In the genomic region with DNA sequence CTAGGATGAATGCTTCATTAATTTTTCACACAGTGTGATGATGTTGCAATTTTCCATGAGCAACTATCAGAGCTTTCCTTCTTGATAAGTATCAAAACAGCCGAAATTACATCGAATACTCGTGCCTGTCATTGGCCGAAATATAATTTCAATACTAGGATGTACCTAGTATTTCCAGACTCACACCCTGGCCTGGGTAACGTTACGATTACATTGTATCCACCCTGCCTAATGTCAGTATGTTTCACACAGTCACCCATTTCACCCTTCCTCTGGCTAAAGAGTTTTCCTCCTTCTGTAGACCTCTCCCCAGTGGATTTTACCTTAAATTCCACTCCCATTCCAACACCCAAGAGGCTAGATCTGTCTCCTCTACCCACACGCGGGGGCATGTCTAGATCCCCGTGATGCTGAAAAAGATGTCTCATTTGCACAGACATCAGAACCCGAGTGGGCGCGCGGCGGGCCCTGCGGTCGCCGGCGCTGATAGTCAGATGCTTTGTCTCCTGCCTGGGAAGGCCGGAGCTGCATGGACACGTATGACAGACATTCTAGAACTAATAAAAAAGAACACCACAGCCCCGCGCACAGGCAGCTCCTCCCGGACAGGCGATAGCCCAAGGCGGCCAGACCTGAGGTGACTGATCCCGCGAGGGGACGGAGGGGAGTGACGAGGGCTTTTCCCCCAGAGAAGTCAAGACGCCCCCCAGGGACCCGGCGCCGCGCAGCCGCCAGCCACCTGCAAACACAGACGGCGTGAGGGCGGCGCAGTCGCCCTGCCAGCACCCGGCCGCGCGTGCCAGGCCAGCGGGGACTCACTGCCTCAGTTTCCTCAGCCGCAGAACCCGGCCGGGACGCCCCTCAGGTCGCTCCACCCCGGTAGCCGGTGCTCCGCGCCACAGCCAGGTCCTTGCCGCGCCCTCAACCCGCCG, we compare ENCODE assay signal across 8 cellular contexts. TPM values are rescaled to one million over a fixed set of nuclear protein-coding genes. Genes with fewer than 3 reads are reported as not detected.
DNase-seq lines count a peak whose midpoint lies in the region; ATAC-seq and TF ChIP-seq lines count a peak whose summit lies in the region.

No MANE protein-coding gene starts in this region.

- H3K36me3 ChIP-seq in Peyer's patch = no peaks in the 10 kb centered on the region
- no peaks in the 10 kb centered on the region for H3K36me3 ChIP-seq in ovary
- H3K36me3 ChIP-seq in thymus (ENCODE audit: control insufficient read depth, insufficient read depth) = no peaks in the 10 kb centered on the region

- H3K4me1 ChIP-seq in Peyer's patch (peaks cover 0 to 7% (median 3%) of the 10 kb centered on the region in 4 donors), ovary (ENCODE audit: insufficient read depth) (peaks cover 2% of the 10 kb centered on the region), thymus (ENCODE audit: control insufficient read depth, insufficient read depth, low read length) (no peaks in the 10 kb centered on the region)

- peak; percentile 17 for DNase-seq in AG10803 (ENCODE audit: low read depth)
- DNase-seq in Peyer's patch = peak; percentile 33 to 70 (median 64)
- peak; percentile 70 for DNase-seq in activated naive CD4-positive, alpha-beta T cell treated with Interleukin-2 at 50 U/mL for 16 hours
- DNase-seq in glutamatergic neuron = peak; percentile 81
- DNase-seq in ovary = peak in 3 of 5 donors; percentile 15 to 56 (median 27)

- peak overlapping the region; percentile 82 to 91 (median 82) for H3K27ac ChIP-seq in Peyer's patch
- H3K27ac ChIP-seq in ovary = peak overlapping the region; percentile 50 to 68
- H3K27ac ChIP-seq in thymus (ENCODE audit: low read depth) = no peak overlapping the region

- H3K27me3 ChIP-seq in Peyer's patch (no peaks in the 10 kb centered on the region), ovary (no peaks in the 10 kb centered on the region), thymus (ENCODE audit: control insufficient read depth, insufficient read depth) (peaks cover 18% of the 10 kb centered on the region)

- H3K4me1 Mint-ChIP-seq in glutamatergic neuron (ENCODE audit: low read depth, unreplicated experiment) = peaks cover 19% of the 10 kb centered on the region

- H3K27me3 Mint-ChIP-seq in glutamatergic neuron (ENCODE audit: unreplicated experiment) = peaks cover 9% of the 10 kb centered on the region

- peaks cover 12% of the 10 kb centered on the region for H3K9me3 Mint-ChIP-seq in glutamatergic neuron (ENCODE audit: unreplicated experiment)

- peaks cover 4% of the 10 kb centered on the region for H3K36me3 Mint-ChIP-seq in glutamatergic neuron (ENCODE audit: unreplicated experiment)

- TF ChIP-seq CTCF in AG10803 (conservative IDR thresholded peaks at IDR 0.05; ENCODE audit: low read length) (no peak), Peyer's patch (IDR thresholded peaks at IDR 0.05) (no peak), glutamatergic neuron (IDR thresholded peaks at IDR 0.05; ENCODE audit: partially characterized antibody, unreplicated experiment) (no peak), ovary (IDR thresholded peaks at IDR 0.05) (no peak)

- WGBS in ovary, 3 donors = 2 to 3% (median 2%) methylated on average over 54 to 58 of the region's 58 CpGs
- WGBS in thymus = 6% methylated on average over 58 of the region's 58 CpGs

- TF ChIP-seq EP300 in ovary (IDR thresholded peaks at IDR 0.05) = no peak

- H3K9me3 ChIP-seq in Peyer's patch (no peaks in the 10 kb centered on the region), ovary (no peaks in the 10 kb centered on the region), thymus (ENCODE audit: control insufficient read depth) (no peaks in the 10 kb centered on the region)

- H3K27ac Mint-ChIP-seq in glutamatergic neuron (ENCODE audit: unreplicated experiment) = peak overlapping the region; percentile 100

- ATAC-seq in GM19324 (IDR thresholded peaks at IDR 0.05; ENCODE audit: low FRiP score, unreplicated experiment) (peak; percentile 29), HG03378 (IDR thresholded peaks at IDR 0.05; ENCODE audit: unreplicated experiment) (peak; percentile 18)

- intact Hi-C loops in ovary (cut with DNase I) = loop anchor here in 1 of 4 donors (5.0 kb wide), 1 partner anchor 175 kb away; a partner anchor contains a TSS

- peak overlapping the region; percentile 99 for H3K4me3 Mint-ChIP-seq in glutamatergic neuron (ENCODE audit: unreplicated experiment)

- no peak for TF ChIP-seq POLR2A in Peyer's patch (IDR thresholded peaks at IDR 0.05)
- TF ChIP-seq POLR2A in ovary (IDR thresholded peaks at IDR 0.05) = no peak

- H3K4me3 ChIP-seq in AG10803 (ENCODE audit: low read length) = peak overlapping the region; percentile 75
- peak overlapping the region; percentile 77 to 87 (median 85) for H3K4me3 ChIP-seq in Peyer's patch
- H3K4me3 ChIP-seq in ovary = peak overlapping the region; percentile 81
- peak overlapping the region; percentile 51 for H3K4me3 ChIP-seq in thymus (ENCODE audit: low read length)

RNA-seq across cellular contexts. Expression of a gene that starts 0.7 kb away (rescaled TPM):
- total RNA-seq in Peyer's patch = 10 to 100 TPM; 14.7 to 41.3 (median 27.0) TPM
- total RNA-seq in glutamatergic neuron (ENCODE audit: unreplicated experiment) = 93.1 TPM
- total RNA-seq in ovary = 10 to 100 TPM in 4 of 7 donors, 1 to 10 TPM in 3; 5.4 to 43.3 (median 11.8) TPM
- 10 to 100 TPM in 1 of 2 donors, 1 to 10 TPM in 1; 3.6 to 11.8 TPM for polyA plus RNA-seq in ovary
- polyA plus RNA-seq in thymus = 5.0 TPM

Comparison
In these comparisons a context has a peak if more than half of its experiments do, and no peak if none do; other contexts are left out.
1. DNase-seq: peak in every context shown above with its lines; median percentile 81 in glutamatergic neuron; 70 in activated naive CD4-positive, alpha-beta T cell treated with Interleukin-2 at 50 U/mL for 16 hours; 64 in Peyer's patch; 27 in ovary; 17 in AG10803.